Comparison of ENCODE assay signal across 31 cellular contexts in genomic region chr1:7884757-7885156, GRCh38. TPM values are rescaled to one million over a fixed set of nuclear protein-coding genes. Genes with fewer than 3 reads are reported as not detected.
"Had no signal": no experiment of that assay in that cellular context is flagged by ENCODE, and none has a peak within 500 bp of the region (broad histone marks: within the 10 kb centered on the region; RNA-seq: fewer than 3 reads in every experiment).

No MANE protein-coding gene starts in this region.

- H3K27ac Mint-ChIP-seq: activated B cell treated with CpG ODN at 0.5 μM for 24 hours; activated CD4-positive, alpha-beta memory T cell treated with anti-CD3 and anti-CD28 coated beads for 36 hours; activated CD4-positive, alpha-beta T cell treated with anti-CD3 and anti-CD28 coated beads, Interleukin-2, amount 10 ng/mL, durations not matched to agents 24 days and 14 days; activated CD8-positive, alpha-beta T cell treated with anti-CD3 and anti-CD28 coated beads for 36 hours; activated naive CD4-positive, alpha-beta T cell treated with anti-CD3 and anti-CD28 coated beads for 36 hours; activated naive CD4-positive, alpha-beta T cell treated with anti-CD3 and anti-CD28 coated beads, Interleukin-2, amount 50 U/mL, for 72 hours; activated naive CD8-positive, alpha-beta T cell treated with anti-CD3 and anti-CD28 coated beads for 36 hours; activated T-cell treated with anti-CD3 and anti-CD28 coated beads, Interleukin-2, amount 50 U/mL, for 72 hours; activated T-helper 1 cell treated with anti-CD3 and anti-CD28 coated beads, Interleukin-12 subunit alpha, Interleukin-12 subunit beta, Interleukin-2, Interleukin-4 antibody, amounts not matched to agents 30 ng/mL and 10 ng/mL and 1 ng/mL, durations not matched to agents 14 hours and 24 hours and 36 hours; activated T-helper 17 cell treated with anti-CD3 and anti-CD28 coated beads, Interleukin-2, amount 50 U/mL, for 72 hours; T-cell; T-helper 2 cell treated with Interferon-gamma antibody and Interleukin-4, amounts not matched to agents 5 μg/mL and 100 μg/mL, for 36 hours had no signal

- H3K4me3 ChIP-seq: adrenal gland, body of pancreas, breast epithelium had no signal

- H3K4me3 Mint-ChIP-seq: activated B cell treated with CpG ODN at 0.5 μM for 24 hours; activated CD4-positive, alpha-beta memory T cell treated with anti-CD3 and anti-CD28 coated beads for 36 hours; activated CD4-positive, alpha-beta T cell treated with anti-CD3 and anti-CD28 coated beads, Interleukin-2, amount 10 ng/mL, durations not matched to agents 24 days and 14 days; activated CD8-positive, alpha-beta T cell treated with anti-CD3 and anti-CD28 coated beads for 36 hours; activated naive CD4-positive, alpha-beta T cell treated with anti-CD3 and anti-CD28 coated beads for 36 hours; activated naive CD8-positive, alpha-beta T cell treated with anti-CD3 and anti-CD28 coated beads for 36 hours; activated T-cell treated with anti-CD3 and anti-CD28 coated beads, Interleukin-2, amount 50 U/mL, for 4 hours; activated T-cell treated with anti-CD3 and anti-CD28 coated beads, Interleukin-2, amount 50 U/mL, for 72 hours; activated T-helper 1 cell treated with anti-CD3 and anti-CD28 coated beads, Interleukin-12 subunit alpha, Interleukin-12 subunit beta, Interleukin-2, Interleukin-4 antibody, amounts not matched to agents 30 ng/mL and 10 ng/mL and 1 ng/mL, durations not matched to agents 14 hours and 24 hours and 36 hours; activated T-helper 17 cell treated with anti-CD3 and anti-CD28 coated beads, Interleukin-2, amount 50 U/mL, for 72 hours; T-cell; T-helper 2 cell treated with Interferon-gamma antibody and Interleukin-4, amounts not matched to agents 5 μg/mL and 100 μg/mL, for 36 hours had no signal

- H3K27me3 ChIP-seq: body of pancreas, brain microvascular endothelial cell, breast epithelium had no signal

- H3K4me1 ChIP-seq: adrenal gland, breast epithelium had no signal

- ATAC-seq: activated T-cell treated with anti-CD3 and anti-CD28 coated beads, Interleukin-2, amount 50 U/mL, for 4 hours; activated T-cell treated with anti-CD3 and anti-CD28 coated beads, Interleukin-2, amount 50 U/mL, for 72 hours; T-cell had no signal

- H3K36me3 Mint-ChIP-seq: activated CD4-positive, alpha-beta memory T cell treated with anti-CD3 and anti-CD28 coated beads for 36 hours; activated naive CD4-positive, alpha-beta T cell treated with anti-CD3 and anti-CD28 coated beads, Interleukin-2, amount 50 U/mL, for 72 hours; activated naive CD8-positive, alpha-beta T cell treated with anti-CD3 and anti-CD28 coated beads for 36 hours had no signal

- H3K4me1 Mint-ChIP-seq: activated B cell treated with CpG ODN at 0.5 μM for 24 hours; activated CD4-positive, alpha-beta T cell treated with anti-CD3 and anti-CD28 coated beads, Interleukin-2, amount 10 ng/mL, durations not matched to agents 24 days and 14 days had no signal

- FAIRE-seq: astrocyte, TTC549 had no signal

- H3K9me3 Mint-ChIP-seq: activated B cell treated with CpG ODN at 0.5 μM for 24 hours; activated CD4-positive, alpha-beta memory T cell treated with anti-CD3 and anti-CD28 coated beads for 36 hours; activated CD8-positive, alpha-beta T cell treated with anti-CD3 and anti-CD28 coated beads for 36 hours; activated naive CD4-positive, alpha-beta T cell treated with anti-CD3 and anti-CD28 coated beads for 36 hours; activated T-cell treated with anti-CD3 and anti-CD28 coated beads, Interleukin-2, amount 50 U/mL, for 4 hours; activated T-helper 17 cell treated with anti-CD3 and anti-CD28 coated beads, Interleukin-2, amount 50 U/mL, for 72 hours; T-cell; T-helper 2 cell treated with Interferon-gamma antibody and Interleukin-4, amounts not matched to agents 5 μg/mL and 100 μg/mL, for 36 hours had no signal

- H3K27ac ChIP-seq: adrenal gland, body of pancreas, brain microvascular endothelial cell, breast epithelium, VCaP had no signal

- DNase-seq: activated B cell treated with CpG ODN at 0.5 μM for 24 hours; activated CD4-positive, alpha-beta T cell treated with anti-CD3 and anti-CD28 coated beads, Interleukin-2, amount 50 U/mL, for 4 hours; activated gamma-delta T cell treated with Interleukin-2 at 50 U/mL for 16 hours; activated naive CD4-positive, alpha-beta T cell; activated T-cell treated with anti-CD3 and anti-CD28 coated beads for 4 hours; activated T-cell treated with anti-CD3 and anti-CD28 coated beads, Interleukin-2, amount 50 U/mL, for 4 hours; amniotic stem cell; brain microvascular endothelial cell; central memory CD4-positive, alpha-beta T cell; T-helper 9 cell had no signal

- H3K36me3 ChIP-seq: adrenal gland, brain microvascular endothelial cell, breast epithelium had no signal

- H3K9me3 ChIP-seq: adrenal gland, body of pancreas, breast epithelium had no signal

RNA-seq across cellular contexts. Expression of gene UTS2, which starts 31.9 kb away (rescaled TPM):
- total RNA-seq: activated CD4-positive, alpha-beta memory T cell treated with anti-CD3 and anti-CD28 coated beads for 36 hours; activated CD4-positive, alpha-beta T cell treated with anti-CD3 and anti-CD28 coated beads, Interleukin-2, amount 10 ng/mL, durations not matched to agents 24 days and 14 days; activated CD8-positive, alpha-beta memory T cell treated with anti-CD3 and anti-CD28 coated beads for 36 hours; activated CD8-positive, alpha-beta T cell treated with anti-CD3 and anti-CD28 coated beads for 36 hours; activated naive CD4-positive, alpha-beta T cell treated with anti-CD3 and anti-CD28 coated beads for 36 hours; activated T-cell treated with anti-CD3 and anti-CD28 coated beads, Interleukin-2, amount 50 U/mL, for 72 hours; activated T-helper 1 cell treated with anti-CD3 and anti-CD28 coated beads, Interleukin-12 subunit alpha, Interleukin-12 subunit beta, Interleukin-2, Interleukin-4 antibody, amounts not matched to agents 30 ng/mL and 10 ng/mL and 1 ng/mL, durations not matched to agents 14 hours and 24 hours and 36 hours; astrocyte; body of pancreas; cardiac septum; T-helper 1 cell treated with Interleukin-12 subunit alpha and Interleukin-12 subunit beta and Interleukin-4 antibody, amounts not matched to agents 30 ng/mL and 1 ng/mL, for 36 hours had no signal

RNA-seq across cellular contexts. Expression of gene TNFRSF9, which starts 55.9 kb away (rescaled TPM):
- polyA plus RNA-seq: aorta had no signal
